ENCODE assay signal across 18 cellular contexts in the genomic region with DNA sequence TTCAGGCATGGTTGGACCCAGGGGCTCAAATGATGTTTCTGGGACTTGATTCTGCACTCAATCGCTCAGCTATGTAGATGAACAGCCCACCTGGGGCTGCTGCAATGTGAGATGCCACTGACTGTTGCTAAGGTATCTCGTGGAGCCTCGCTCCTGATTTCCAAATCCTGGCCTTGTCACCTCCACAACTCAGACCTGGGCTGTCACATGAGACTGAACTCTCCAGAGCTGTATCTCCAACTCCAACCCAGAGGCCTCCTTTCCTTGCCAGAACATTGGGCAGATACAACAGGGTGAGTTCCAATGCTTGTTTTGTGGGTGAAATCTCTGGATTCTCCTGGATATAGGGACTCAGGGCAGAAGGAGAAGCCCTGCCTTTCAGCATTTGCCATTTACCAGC.
A peak's percentile ranks its signal among the peaks of the same experiment; 100 is the strongest.
DNase-seq lines count a peak whose midpoint lies in the region; ATAC-seq and TF ChIP-seq lines count a peak whose summit lies in the region.
"Had no signal": no experiment of that assay in that cellular context is flagged by ENCODE, and none has a peak within 500 bp of the region (broad histone marks: within the 10 kb centered on the region; RNA-seq: fewer than 3 reads in every experiment).

No MANE protein-coding gene starts in this region.

- no peak overlapping the region for H3K27ac Mint-ChIP-seq in Calu3 (ENCODE audit: unreplicated experiment)

- CTCF ChIA-PET in Calu3 (lab: Charles Lee), result interaction anchor here (1.5 kb wide), 1 partner anchor 8 kb away, joined by 6 read pairs; no protein-coding TSS in a partner anchor

- H3K27ac ChIP-seq in angular gyrus (ENCODE audit: low read depth, low read length) (peak overlapping the region; percentile 97), cingulate gyrus (ENCODE audit: low read depth, low read length) (peak overlapping the region; percentile 76)
- H3K27ac ChIP-seq: C4-2B had no signal

- H3K27me3 Mint-ChIP-seq in Calu3 (ENCODE audit: unreplicated experiment), result peaks cover 96% of the 10 kb centered on the region

- H3K36me3 Mint-ChIP-seq in Calu3 (ENCODE audit: insufficient read depth, unreplicated experiment), result no peaks in the 10 kb centered on the region

- DNase-seq in posterior vena cava (ENCODE audit: low spot score) (peak; percentile 46), superior temporal gyrus (ENCODE audit: extremely low spot score) (peak; percentile 24), SIG-M5 treated with dmso at 0.1 percent for 504 hours (lab: John Stamatoyannopoulos, UW; ENCODE audit: unreplicated experiment) (no peak), Calu3 (no peak)
- DNase-seq: ACHN, AML-193, DMS79 treated with DMSO at 0.1 percent for 48 hours, NCI-H1417 treated with DMSO at 0.1 percent for 48 hours, NCI-H187 treated with DMSO at 0.1 percent for 48 hours, NCI-H226, NCI-H524, NCI-H82, OCI-M1, SHP77 had no signal

- H3K4me1 Mint-ChIP-seq in Calu3 (ENCODE audit: low read depth, unreplicated experiment), result no peaks in the 10 kb centered on the region

- H3K4me3 Mint-ChIP-seq in Calu3 (ENCODE audit: low read depth, unreplicated experiment), result no peak overlapping the region

- intact Hi-C loops in posterior vena cava (cut with DNase I), result no loop called here
- intact Hi-C loops in Calu3 (cut with micrococcal nuclease; ENCODE audit: unreplicated experiment), result no loop called here

- no peak for TF ChIP-seq CTCF in Calu3 (IDR thresholded peaks at IDR 0.05; ENCODE audit: unreplicated experiment)

- H3K9me3 Mint-ChIP-seq in Calu3 (ENCODE audit: low read depth, unreplicated experiment), result no peaks in the 10 kb centered on the region

- ATAC-seq in HG02571 (IDR thresholded peaks at IDR 0.05; ENCODE audit: unreplicated experiment), result no peak

- BruUV-seq in Calu3 (replicated peaks; lab: Mats Ljungman, UMichigan), result no TSS peak

Comparison
In these comparisons a context has a peak if more than half of its experiments do, and no peak if none do; other contexts are left out.
1. DNase-seq: peak in posterior vena cava (single experiment) and superior temporal gyrus (single experiment); none in SIG-M5 treated with dmso at 0.1 percent for 504 hours (single experiment) and Calu3 (single experiment).